Comparison of ENCODE assay signal across 24 cellular contexts in the genomic region with DNA sequence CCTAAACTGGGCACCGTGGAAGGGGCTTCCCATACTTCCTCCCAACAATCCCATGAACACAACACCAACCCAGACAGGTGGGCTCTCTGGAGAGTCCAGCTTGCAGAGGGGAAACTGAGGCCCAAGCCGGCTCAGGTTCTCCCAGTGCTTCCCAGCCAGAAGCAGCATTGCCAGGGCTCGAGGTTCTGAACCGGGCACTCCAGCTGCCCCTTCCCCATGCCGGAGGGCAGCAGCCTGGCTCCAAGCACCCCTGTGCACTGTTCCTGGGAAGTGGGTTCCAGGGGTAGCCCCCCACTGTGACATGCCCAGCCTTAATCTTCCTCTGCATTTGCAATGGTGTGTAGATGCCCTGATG.
"Had no signal": no experiment of that assay in that cellular context is flagged by ENCODE, and none has a peak within 500 bp of the region (broad histone marks: within the 10 kb centered on the region; RNA-seq: fewer than 3 reads in every experiment).

No MANE protein-coding gene starts in this region.

- H3K27me3 ChIP-seq: adrenal gland, foreskin keratinocyte, upper lobe of left lung had no signal

- H3K27ac Mint-ChIP-seq: activated T-helper 17 cell treated with anti-CD3 and anti-CD28 coated beads, Interleukin-2, amount 50 U/mL, for 72 hours; endodermal cell; mesothelial cell of epicardium; nephron; stimulated activated naive CD8-positive, alpha-beta T cell treated with anti-CD3 and anti-CD28 coated beads, Interleukin-15, amount 100 ng/mL, for 72 hours had no signal

- H3K4me3 ChIP-seq: adrenal gland, dorsolateral prefrontal cortex, lung, prostate gland, skin epidermis, upper lobe of left lung had no signal

- H3K4me1 Mint-ChIP-seq: activated T-helper 17 cell treated with anti-CD3 and anti-CD28 coated beads, Interleukin-2, amount 50 U/mL, for 72 hours; endodermal cell; mesothelial cell of epicardium; stimulated activated naive CD8-positive, alpha-beta T cell treated with anti-CD3 and anti-CD28 coated beads, Interleukin-15, amount 100 ng/mL, for 72 hours had no signal

- H3K27ac ChIP-seq: adrenal gland, dorsolateral prefrontal cortex, epithelial cell of prostate, foreskin keratinocyte, prostate gland, skin epidermis, upper lobe of left lung had no signal

- H3K27me3 Mint-ChIP-seq: activated T-helper 17 cell treated with anti-CD3 and anti-CD28 coated beads, Interleukin-2, amount 50 U/mL, for 72 hours; stimulated activated naive CD8-positive, alpha-beta T cell treated with anti-CD3 and anti-CD28 coated beads, Interleukin-15, amount 100 ng/mL, for 72 hours had no signal

- H3K4me3 Mint-ChIP-seq: activated T-helper 17 cell treated with anti-CD3 and anti-CD28 coated beads, Interleukin-2, amount 50 U/mL, for 72 hours; endodermal cell; mesothelial cell of epicardium; nephron; stimulated activated naive CD8-positive, alpha-beta T cell treated with anti-CD3 and anti-CD28 coated beads, Interleukin-15, amount 100 ng/mL, for 72 hours had no signal

- DNase-seq: activated CD4-positive, alpha-beta T cell treated with anti-CD3 and anti-CD28 coated beads for 1 hour; activated CD4-positive, alpha-beta T cell treated with anti-CD3 and anti-CD28 coated beads, Interleukin-2, amount 50 U/mL, for 48 hours; activated naive CD4-positive, alpha-beta T cell treated with anti-CD3 and anti-CD28 coated beads, Interleukin-2, amount 50 U/mL, for 16 hours; activated T-cell treated with anti-CD3 and anti-CD28 coated beads for 4 hours; foreskin keratinocyte; hippocampal formation; SHP77 treated with DMSO at 0.1 percent for 48 hours; stimulated activated CD4-positive, alpha-beta T cell treated with anti-CD3 and anti-CD28 coated beads, Interleukin-15, amount 100 ng/mL, for 24 hours; stimulated activated CD4-positive, alpha-beta T cell treated with anti-CD3 and anti-CD28 coated beads, Interleukin-4, amount 100 ng/mL, for 1 hour; stimulated activated naive CD8-positive, alpha-beta T cell treated with anti-CD3 and anti-CD28 coated beads, Interleukin-15, amount 100 ng/mL, for 72 hours; T1000; upper lobe of left lung had no signal

- H3K36me3 ChIP-seq: adrenal gland, prostate gland, upper lobe of left lung had no signal

- H3K4me1 ChIP-seq: adrenal gland, foreskin keratinocyte, prostate gland had no signal

- ATAC-seq: activated T-helper 17 cell treated with anti-CD3 and anti-CD28 coated beads, Interleukin-2, amount 50 U/mL, for 72 hours; foreskin keratinocyte; right cardiac atrium; SK-N-SH treated with all-trans-retinoic acid at 6 μM for 48 hours; stimulated activated naive CD8-positive, alpha-beta T cell treated with anti-CD3 and anti-CD28 coated beads, Interleukin-15, amount 100 ng/mL, for 72 hours had no signal

- H3K9me3 ChIP-seq: prostate gland had no signal
